Comparison of ENCODE assay signal across 24 cellular contexts in genomic region chr7:112864380-112864779, GRCh38.
"Had no signal": no experiment of that assay in that cellular context is flagged by ENCODE, and none has a peak within 500 bp of the region (broad histone marks: within the 10 kb centered on the region; RNA-seq: fewer than 3 reads in every experiment).

No MANE protein-coding gene starts in this region.

- H3K36me3 ChIP-seq: colonic mucosa, esophagus muscularis mucosa, esophagus squamous epithelium, gastrocnemius medialis had no signal

- H3K4me1 ChIP-seq: colonic mucosa, foreskin keratinocyte, gastroesophageal sphincter had no signal

- H3K9me3 ChIP-seq: colonic mucosa, esophagus muscularis mucosa, esophagus squamous epithelium, gastrocnemius medialis had no signal

- H3K4me3 ChIP-seq: colonic mucosa, coronary artery, dorsolateral prefrontal cortex, esophagus muscularis mucosa, esophagus squamous epithelium, gastrocnemius medialis, gastroesophageal sphincter, heart left ventricle, heart right ventricle had no signal

- H3K27me3 ChIP-seq: colonic mucosa, dorsolateral prefrontal cortex, esophagus muscularis mucosa, esophagus squamous epithelium, foreskin keratinocyte, gastrocnemius medialis, gastroesophageal sphincter, heart left ventricle, heart right ventricle had no signal

- H3K27ac ChIP-seq: colonic mucosa, coronary artery, dorsolateral prefrontal cortex, epithelial cell of prostate, esophagus muscularis mucosa, esophagus squamous epithelium, foreskin keratinocyte, gastrocnemius medialis, gastroesophageal sphincter, heart left ventricle, heart right ventricle had no signal

- ATAC-seq: effector memory CD8-positive, alpha-beta T cell; esophagus mucosa; foreskin keratinocyte; gastrocnemius medialis; gastroesophageal sphincter; heart left ventricle; heart right ventricle had no signal

- DNase-seq: colonic mucosa; cortex of kidney; dermis blood vessel endothelial cell; dorsolateral prefrontal cortex; effector CD4-positive, alpha-beta T cell; effector CD8-positive, alpha-beta T cell; effector memory CD4-positive, alpha-beta T cell; effector memory CD8-positive, alpha-beta T cell; endodermal cell; erythroblast; esophagus squamous epithelium; foreskin fibroblast; foreskin keratinocyte; foreskin melanocyte; gastrocnemius medialis; glutamatergic neuron; head of caudate nucleus; heart left ventricle; heart right ventricle had no signal
